ENCODE assay signal across 34 cellular contexts in genomic region chr4:121888134-121888533, GRCh38.
"Had no signal": no experiment of that assay in that cellular context is flagged by ENCODE, and none has a peak within 500 bp of the region (broad histone marks: within the 10 kb centered on the region; RNA-seq: fewer than 3 reads in every experiment).

No MANE protein-coding gene starts in this region.

- ATAC-seq: activated naive CD4-positive, alpha-beta T cell treated with anti-CD3 and anti-CD28 coated beads, Interleukin-2, amount 50 U/mL, for 72 hours; activated naive CD8-positive, alpha-beta T cell treated with anti-CD3 and anti-CD28 coated beads, Interleukin-2, amount 50 U/mL, for 24 hours; activated T-cell treated with anti-CD3 and anti-CD28 coated beads, Interleukin-2, amount 50 U/mL, for 4 hours; activated T-cell treated with anti-CD3 and anti-CD28 coated beads, Interleukin-2, amount 50 U/mL, for 72 hours; activated T-helper 17 cell treated with anti-CD3 and anti-CD28 coated beads, Interleukin-2, amount 50 U/mL, for 72 hours; body of pancreas had no signal

- H3K4me1 ChIP-seq: adrenal gland, ascending aorta, body of pancreas, breast epithelium had no signal

- DNase-seq: activated effector memory CD4-positive, alpha-beta T cell treated with anti-CD3 and anti-CD28 coated beads, Interleukin-2, amount 50 U/mL, for 16 hours; activated effector memory CD4-positive, alpha-beta T cell treated with Interleukin-2 at 50 U/mL for 16 hours; activated gamma-delta T cell; activated gamma-delta T cell treated with Interleukin-2 at 50 U/mL for 16 hours; activated naive CD4-positive, alpha-beta T cell; activated naive CD4-positive, alpha-beta T cell treated with anti-CD3 and anti-CD28 coated beads for 36 hours; activated naive CD4-positive, alpha-beta T cell treated with anti-CD3 and anti-CD28 coated beads, Interleukin-2, amount 10 ng/mL, durations not matched to agents 7 days and 5 days; activated naive CD4-positive, alpha-beta T cell treated with anti-CD3 and anti-CD28 coated beads, Interleukin-2, amount 50 U/mL, for 16 hours; activated naive CD4-positive, alpha-beta T cell treated with Interleukin-2 at 50 U/mL for 16 hours; activated naive CD8-positive, alpha-beta T cell treated with anti-CD3 and anti-CD28 coated beads for 36 hours; activated naive CD8-positive, alpha-beta T cell treated with anti-CD3 and anti-CD28 coated beads, Interleukin-2, amount 10 ng/mL, durations not matched to agents 7 days and 5 days; activated naive CD8-positive, alpha-beta T cell treated with anti-CD3 and anti-CD28 coated beads, Interleukin-2, amount 50 U/mL, for 24 hours; activated T-cell treated with anti-CD3 and anti-CD28 coated beads, Interleukin-2, amount 50 U/mL, for 1 hour; activated T-cell treated with anti-CD3 and anti-CD28 coated beads, Interleukin-2, amount 50 U/mL, for 24 hours; activated T-cell treated with anti-CD3 and anti-CD28 coated beads, Interleukin-2, amount 50 U/mL, for 4 hours; activated T-cell treated with anti-CD3 and anti-CD28 coated beads, Interleukin-2, amount 50 U/mL, for 48 hours; activated T-cell treated with anti-CD3 and anti-CD28 coated beads, Interleukin-2, amount 50 U/mL, for 72 hours; adrenal gland; amniotic stem cell; amygdala; anterior cingulate cortex; aorta; body of pancreas; brain microvascular endothelial cell; caudate nucleus; central memory CD4-positive, alpha-beta T cell; cerebellar nuclear complex had no signal

- H3K27ac ChIP-seq: adrenal gland, ascending aorta, body of pancreas, brain microvascular endothelial cell, breast epithelium, cardiac muscle cell had no signal

- H3K4me3 ChIP-seq: adrenal gland, ascending aorta, body of pancreas, breast epithelium, cardiac muscle cell had no signal

- H3K27me3 ChIP-seq: adrenal gland, ascending aorta, body of pancreas, brain microvascular endothelial cell, breast epithelium, cardiac muscle cell had no signal

- H3K36me3 ChIP-seq: adrenal gland, ascending aorta, brain microvascular endothelial cell, breast epithelium had no signal

- H3K9me3 ChIP-seq: adrenal gland, ascending aorta, body of pancreas, breast epithelium had no signal

- FAIRE-seq: astrocyte, bronchial epithelial cell had no signal
